9 cellular contexts compared by ENCODE assay signal in the genomic region with DNA sequence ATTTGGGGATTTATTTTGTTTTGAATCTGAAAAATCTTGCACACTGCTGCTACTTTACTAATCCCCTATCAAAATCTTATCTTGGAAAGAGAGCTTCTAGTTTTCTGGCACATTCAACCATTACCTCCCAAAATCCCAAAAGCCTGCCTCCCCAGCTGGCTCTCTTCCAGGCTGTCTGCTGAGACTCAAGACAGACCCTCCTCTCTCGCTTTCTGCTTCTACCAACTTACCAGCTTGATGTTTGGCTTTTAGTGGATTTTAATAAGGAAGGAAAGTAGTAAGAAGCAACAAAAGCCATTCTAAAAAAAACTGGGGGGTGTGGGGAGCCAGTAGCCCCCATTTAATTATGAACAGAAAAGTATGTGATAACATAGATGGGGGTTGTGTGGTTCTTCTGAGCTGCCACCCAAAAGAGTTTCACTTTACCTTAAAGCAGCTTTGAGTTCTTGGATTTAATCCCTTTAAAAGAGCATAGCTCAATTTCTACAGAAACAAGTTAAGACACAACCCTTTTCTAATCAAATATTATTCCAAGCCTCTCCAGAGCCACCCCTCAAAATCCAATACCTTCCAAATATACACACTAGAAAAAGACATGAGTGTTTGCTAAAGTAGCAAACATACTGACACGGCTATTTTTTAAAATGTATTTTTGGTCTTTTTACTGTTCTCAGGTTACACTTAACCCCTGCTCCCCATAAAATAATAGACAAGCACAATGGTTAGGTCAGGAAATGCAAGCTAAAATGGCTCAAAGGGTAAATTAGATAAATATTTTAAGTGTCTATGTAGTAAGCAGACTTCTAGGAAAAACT.
DNase-seq lines count a peak whose midpoint lies in the region; TF ChIP-seq lines count a peak whose summit lies in the region.
"Had no signal": no experiment of that assay in that cellular context is flagged by ENCODE, and none has a peak within 500 bp of the region (broad histone marks: within the 10 kb centered on the region; RNA-seq: fewer than 3 reads in every experiment).

No MANE protein-coding gene starts in this region.

- peak overlapping the region; percentile 48 for H3K27ac ChIP-seq in PC-9
- H3K27ac ChIP-seq in subcutaneous abdominal adipose tissue (ENCODE audit: low read depth, low read length), result peak overlapping the region; percentile 42
- H3K27ac ChIP-seq: Peyer's patch had no signal

- H3K36me3 ChIP-seq in PC-9 (ENCODE audit: low read depth) (no peaks in the 10 kb centered on the region), subcutaneous abdominal adipose tissue (ENCODE audit: control insufficient read depth in 5 of 5, insufficient read depth in 5 of 5, low read length in 5 of 5) (peaks cover 8 to 23% (median 17%) of the 10 kb centered on the region in 5 donors)

- H3F3A ChIP-seq in PC-9 (ENCODE audit: insufficient read depth, low read depth), result no peaks in the 10 kb centered on the region

- POLR2A ChIA-PET in PC-9 (lab: Charles Lee; ENCODE audit: unreplicated experiment), result interaction anchor here (0.6 kb wide), 1 partner anchor 52 kb away, joined by 4 read pairs; no protein-coding TSS in a partner anchor

- no peaks in the 10 kb centered on the region for H3K9me2 ChIP-seq in PC-9 (ENCODE audit: insufficient read depth)

- CTCF ChIA-PET in PC-9 (lab: Charles Lee), result interaction anchor here (0.5 to 1.1 kb wide), 5 partner anchors 56 to 408 kb away, joined by 3 to 16 read pairs (median 3); no protein-coding TSS in a partner anchor

- no peaks in the 10 kb centered on the region for H3K27me3 ChIP-seq in PC-9 (ENCODE audit: insufficient read depth, low read depth)
- no peaks in the 10 kb centered on the region for H3K27me3 ChIP-seq in subcutaneous abdominal adipose tissue (ENCODE audit: control insufficient read depth in 5 of 5, insufficient read depth in 4 of 5, low read length in 5 of 5)
- H3K27me3 ChIP-seq: Peyer's patch had no signal

- no peaks in the 10 kb centered on the region for H4K20me1 ChIP-seq in PC-9 (ENCODE audit: insufficient read depth)

- BruUV-seq in PC-9 (replicated peaks; lab: Mats Ljungman, UMichigan), result no TSS peak

- H2AFZ ChIP-seq in PC-9, result no peak overlapping the region

- H3K4me3 ChIP-seq in PC-9, result no peak overlapping the region
- H3K4me3 ChIP-seq in subcutaneous abdominal adipose tissue (ENCODE audit: low read depth in 1 of 5, low read length in 5 of 5), result no peak overlapping the region
- H3K4me3 ChIP-seq: Peyer's patch had no signal

- peak overlapping the region; percentile 65 for H3K4me2 ChIP-seq in PC-9

- intact Hi-C loops in PC-9 (cut with micrococcal nuclease; ENCODE audit: unreplicated experiment), result no loop called here

- TF ChIP-seq CTCF in PC-9 (conservative IDR thresholded peaks at IDR 0.05), result no peak

- H3K79me2 ChIP-seq in PC-9 (ENCODE audit: low read depth), result no peaks in the 10 kb centered on the region

- H3K4me1 ChIP-seq in PC-9 (replicated peaks; ENCODE audit: insufficient read depth), result peaks cover 23% of the 10 kb centered on the region
- H3K4me1 ChIP-seq in subcutaneous abdominal adipose tissue (ENCODE audit: control insufficient read depth in 5 of 5, insufficient read depth in 5 of 5, low read length in 5 of 5), result peaks cover 0 to 21% (median 17%) of the 10 kb centered on the region in 5 donors

- H3K9ac ChIP-seq in subcutaneous abdominal adipose tissue (ENCODE audit: low read length in 5 of 5), result peak overlapping the region in 3 of 5 donors; percentile 6 to 48 (median 26)

- H3K9me3 ChIP-seq in PC-9 (ENCODE audit: insufficient read depth, low read depth) (no peaks in the 10 kb centered on the region), subcutaneous abdominal adipose tissue (ENCODE audit: control insufficient read depth in 5 of 5, low read length in 5 of 5) (no peaks in the 10 kb centered on the region)
- H3K9me3 ChIP-seq: Peyer's patch had no signal

- peak; percentile 38 for DNase-seq in NCI-H2196 (lab: John Stamatoyannopoulos, UW; ENCODE audit: unreplicated experiment)
- no peak for DNase-seq in NCI-H2196 treated with DMSO at 0.1 percent for 48 hours (lab: John Stamatoyannopoulos, UW; ENCODE audit: unreplicated experiment)
- DNase-seq in PC-9, result no peak
- DNase-seq in fibroblast of peridontal ligament (ENCODE audit: extremely low read depth), result peak; percentile 42
- DNase-seq in mucosa of gallbladder (ENCODE audit: low spot score), result no peak
- DNase-seq in NOMO-1 treated with dmso at 0.1 percent for 144 hours (lab: John Stamatoyannopoulos, UW; ENCODE audit: unreplicated experiment), result no peak
- no peak for DNase-seq in CD1c-positive myeloid dendritic cell (ENCODE audit: extremely low spot score)
- DNase-seq: Peyer's patch had no signal

Comparison
In these comparisons a context has a peak if more than half of its experiments do, and no peak if none do; other contexts are left out.
1. DNase-seq: peak in NCI-H2196 (single experiment) and fibroblast of peridontal ligament (single experiment); none in NCI-H2196 treated with DMSO at 0.1 percent for 48 hours (single experiment), PC-9 (0 of 2), mucosa of gallbladder (single experiment), NOMO-1 treated with dmso at 0.1 percent for 144 hours (single experiment) and CD1c-positive myeloid dendritic cell (single experiment).